In genomic region chr1:106613861-106614260, GRCh38 we compare ENCODE assay signal across 29 cellular contexts.
"Had no signal": no experiment of that assay in that cellular context is flagged by ENCODE, and none has a peak within 500 bp of the region (broad histone marks: within the 10 kb centered on the region; RNA-seq: fewer than 3 reads in every experiment).

No MANE protein-coding gene starts in this region.

- H3K4me2 ChIP-seq: hepatocyte had no signal

- H3K36me3 Mint-ChIP-seq: activated CD4-positive, alpha-beta memory T cell treated with anti-CD3 and anti-CD28 coated beads for 36 hours; activated naive CD8-positive, alpha-beta T cell treated with anti-CD3 and anti-CD28 coated beads for 36 hours; naive thymus-derived CD4-positive, alpha-beta T cell had no signal

- H3K27ac ChIP-seq: adrenal gland, body of pancreas, colonic mucosa, hepatocyte, parathyroid adenoma, psoas muscle, suprapubic skin, tibial nerve, WERI-Rb-1 had no signal

- H3K9me3 ChIP-seq: adrenal gland, body of pancreas, colonic mucosa, psoas muscle, suprapubic skin, tibial nerve had no signal

- H3K27ac Mint-ChIP-seq: activated CD4-positive, alpha-beta memory T cell treated with anti-CD3 and anti-CD28 coated beads for 36 hours; activated naive CD4-positive, alpha-beta T cell treated with anti-CD3 and anti-CD28 coated beads for 36 hours; activated naive CD8-positive, alpha-beta T cell treated with anti-CD3 and anti-CD28 coated beads for 36 hours; activated T-helper 1 cell treated with anti-CD3 and anti-CD28 coated beads, Interleukin-12 subunit alpha, Interleukin-12 subunit beta, Interleukin-2, Interleukin-4 antibody, amounts not matched to agents 30 ng/mL and 10 ng/mL and 1 ng/mL, durations not matched to agents 14 hours and 24 hours and 36 hours; naive thymus-derived CD4-positive, alpha-beta T cell had no signal

- H3K4me1 Mint-ChIP-seq: activated naive CD8-positive, alpha-beta T cell treated with anti-CD3 and anti-CD28 coated beads for 36 hours; naive thymus-derived CD4-positive, alpha-beta T cell had no signal

- DNase-seq: activated CD4-positive, alpha-beta memory T cell treated with anti-CD3 and anti-CD28 coated beads for 36 hours; activated CD4-positive, alpha-beta T cell treated with anti-CD3 and anti-CD28 coated beads for 48 hours; activated CD8-positive, alpha-beta memory T cell treated with anti-CD3 and anti-CD28 coated beads, Interleukin-2, amount 50 U/mL, for 4 hours; activated effector memory CD4-positive, alpha-beta T cell treated with anti-CD3 and anti-CD28 coated beads, Interleukin-2, amount 50 U/mL, for 16 hours; activated naive CD4-positive, alpha-beta T cell treated with anti-CD3 and anti-CD28 coated beads for 36 hours; activated naive CD8-positive, alpha-beta T cell treated with anti-CD3 and anti-CD28 coated beads for 36 hours; activated T-cell treated with anti-CD3 and anti-CD28 coated beads, Interleukin-2, amount 50 U/mL, for 1 hour; adrenal gland; aorta; body of pancreas; cerebellar nuclear complex; colonic mucosa; effector CD8-positive, alpha-beta T cell; kidney; midbrain; naive thymus-derived CD4-positive, alpha-beta T cell; occipital lobe; psoas muscle; stimulated activated CD4-positive, alpha-beta T cell treated with anti-CD3 and anti-CD28 coated beads, Interleukin-15, amount 100 ng/mL, for 24 hours; stimulated activated CD4-positive, alpha-beta T cell treated with anti-CD3 and anti-CD28 coated beads, Interleukin-2, amount 100 ng/mL, for 24 hours; stimulated activated naive CD4-positive, alpha-beta T cell; WERI-Rb-1 had no signal

- H3K9ac ChIP-seq: parathyroid adenoma had no signal

- H3K27me3 Mint-ChIP-seq: activated CD4-positive, alpha-beta memory T cell treated with anti-CD3 and anti-CD28 coated beads for 36 hours; activated naive CD8-positive, alpha-beta T cell treated with anti-CD3 and anti-CD28 coated beads for 36 hours; naive thymus-derived CD4-positive, alpha-beta T cell had no signal

- FAIRE-seq: frontal cortex had no signal

- H3K4me1 ChIP-seq: adrenal gland, body of pancreas, colonic mucosa, parathyroid adenoma, psoas muscle, suprapubic skin, tibial nerve had no signal

- H3K79me2 ChIP-seq: hepatocyte, parathyroid adenoma had no signal

- ATAC-seq: activated CD4-positive, CD25-positive, alpha-beta regulatory T cell treated with anti-CD3 and anti-CD28 coated beads, Interleukin-2, amount 50 U/mL, for 24 hours; body of pancreas; naive thymus-derived CD4-positive, alpha-beta T cell; psoas muscle had no signal

- H3K36me3 ChIP-seq: adrenal gland, colonic mucosa, suprapubic skin, tibial nerve, WERI-Rb-1 had no signal

- H3K4me3 ChIP-seq: adrenal gland, body of pancreas, colonic mucosa, hepatocyte, psoas muscle, suprapubic skin, tibial nerve had no signal

- H3K9me3 Mint-ChIP-seq: activated naive CD8-positive, alpha-beta T cell treated with anti-CD3 and anti-CD28 coated beads for 36 hours had no signal

- H3K27me3 ChIP-seq: adrenal gland, body of pancreas, colonic mucosa, hepatocyte, suprapubic skin, tibial nerve had no signal

- H2AFZ ChIP-seq: hepatocyte, parathyroid adenoma had no signal

- H3K4me3 Mint-ChIP-seq: activated CD4-positive, alpha-beta memory T cell treated with anti-CD3 and anti-CD28 coated beads for 36 hours; activated naive CD4-positive, alpha-beta T cell treated with anti-CD3 and anti-CD28 coated beads for 36 hours; activated naive CD8-positive, alpha-beta T cell treated with anti-CD3 and anti-CD28 coated beads for 36 hours; activated T-helper 1 cell treated with anti-CD3 and anti-CD28 coated beads, Interleukin-12 subunit alpha, Interleukin-12 subunit beta, Interleukin-2, Interleukin-4 antibody, amounts not matched to agents 30 ng/mL and 10 ng/mL and 1 ng/mL, durations not matched to agents 14 hours and 24 hours and 36 hours; naive thymus-derived CD4-positive, alpha-beta T cell had no signal
